Comparison of ENCODE assay signal across 8 cellular contexts in the genomic region with DNA sequence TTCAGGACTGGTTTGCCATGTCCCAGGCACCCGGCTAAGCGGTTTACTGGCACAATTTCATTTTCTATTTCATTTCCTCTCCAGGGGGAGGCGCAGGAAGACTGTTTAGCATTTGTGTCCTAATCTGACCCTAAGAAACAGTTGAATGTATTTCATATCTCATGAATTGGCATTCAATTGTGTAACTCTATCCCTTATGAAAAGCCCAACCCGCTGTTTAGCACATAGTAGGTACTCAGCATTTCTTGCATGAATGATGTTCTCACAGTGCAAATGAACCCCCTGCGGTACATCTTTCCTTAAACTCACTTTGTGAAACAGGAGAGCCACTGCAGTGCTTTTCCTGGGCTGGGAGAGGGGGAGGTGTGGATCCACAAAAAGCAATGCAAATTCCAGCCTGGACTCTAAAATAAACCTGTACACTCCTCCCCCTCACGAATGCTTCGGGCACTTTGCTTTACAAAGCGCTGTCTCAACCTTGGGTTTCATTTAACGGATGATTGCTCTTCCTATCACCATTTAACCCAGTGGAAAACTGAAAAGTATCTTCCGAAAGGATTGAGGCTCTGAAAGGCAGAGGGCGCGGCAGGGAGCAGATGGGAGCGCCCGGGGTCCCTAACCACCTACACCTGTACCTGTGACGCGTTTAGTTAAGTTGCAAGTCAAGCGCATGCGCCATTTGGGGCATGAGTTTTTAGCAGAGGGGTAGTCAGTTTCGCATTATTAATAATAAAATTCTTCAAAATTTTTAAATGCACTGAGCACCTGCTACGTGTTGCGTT. TPM values are rescaled to one million over a fixed set of nuclear protein-coding genes. Genes with fewer than 3 reads are reported as not detected.
DNase-seq lines count a peak whose midpoint lies in the region; ATAC-seq and TF ChIP-seq lines count a peak whose summit lies in the region.

No MANE protein-coding gene starts in this region.

- peak overlapping the region; percentile 98 for H3K27ac Mint-ChIP-seq in activated naive CD8-positive, alpha-beta T cell treated with anti-CD3 and anti-CD28 coated beads, Interleukin-2, amount 10 ng/mL, durations not matched to agents 7 days and 5 days

- H3K27ac ChIP-seq in Peyer's patch (peak overlapping the region; percentile 90 to 99 (median 97)), ovary (no peak overlapping the region)

- peak overlapping the region; percentile 9 to 97 (median 70) for H3K4me3 ChIP-seq in Peyer's patch
- H3K4me3 ChIP-seq in ovary: peak overlapping the region; percentile 84

- H3K4me3 Mint-ChIP-seq in activated naive CD8-positive, alpha-beta T cell treated with anti-CD3 and anti-CD28 coated beads, Interleukin-2, amount 10 ng/mL, durations not matched to agents 7 days and 5 days: peak overlapping the region; percentile 98

- H3K36me3 Mint-ChIP-seq in activated naive CD8-positive, alpha-beta T cell treated with anti-CD3 and anti-CD28 coated beads, Interleukin-2, amount 10 ng/mL, durations not matched to agents 7 days and 5 days: peaks cover 25% of the 10 kb centered on the region

- DNase-seq in Daoy (ENCODE audit: low read depth) (peak; percentile 78), M059J (ENCODE audit: low read depth) (peak; percentile 88), Peyer's patch (peak in 2 of 3 donors; percentile 76 to 82), Right ventricle myocardium superior (no peak), ovary (peak in 2 of 5 donors; percentile 40)
- DNase-seq in activated naive CD8-positive, alpha-beta T cell treated with anti-CD3 and anti-CD28 coated beads, Interleukin-2, amount 10 ng/mL, durations not matched to agents 7 days and 5 days: peak; percentile 65

- TF ChIP-seq CTCF in Peyer's patch (IDR thresholded peaks at IDR 0.05): peak; percentile 58 to 84 (median 73)
- peak; percentile 22 to 63 (median 60) for TF ChIP-seq CTCF in ovary (IDR thresholded peaks at IDR 0.05)

- H3K4me1 Mint-ChIP-seq in activated naive CD8-positive, alpha-beta T cell treated with anti-CD3 and anti-CD28 coated beads, Interleukin-2, amount 10 ng/mL, durations not matched to agents 7 days and 5 days: peaks cover 23% of the 10 kb centered on the region

- POLR2A ChIA-PET in activated naive CD8-positive, alpha-beta T cell treated with anti-CD3 and anti-CD28 coated beads, Interleukin-2, amount 10 ng/mL, durations not matched to agents 7 days and 5 days (lab: Charles Lee): interaction anchor here (1.3 to 3.2 kb wide), 9 partner anchors 10 to 216 kb away, joined by 3 to 34 read pairs (median 10); a partner anchor contains a TSS

- H3K36me3 ChIP-seq in Peyer's patch (peaks cover 0 to 27% (median 0%) of the 10 kb centered on the region in 3 donors), ovary (no peaks in the 10 kb centered on the region)

- TF ChIP-seq EP300 in ovary (IDR thresholded peaks at IDR 0.05): no peak

- H3K4me1 ChIP-seq in Peyer's patch: peaks cover 9 to 40% (median 16%) of the 10 kb centered on the region in 4 donors
- peaks cover 4% of the 10 kb centered on the region for H3K4me1 ChIP-seq in ovary (ENCODE audit: insufficient read depth)

- H3K9me3 Mint-ChIP-seq in activated naive CD8-positive, alpha-beta T cell treated with anti-CD3 and anti-CD28 coated beads, Interleukin-2, amount 10 ng/mL, durations not matched to agents 7 days and 5 days: peaks cover 2% of the 10 kb centered on the region

- H3K9me3 ChIP-seq in Peyer's patch (no peaks in the 10 kb centered on the region), ovary (no peaks in the 10 kb centered on the region)

- intact Hi-C loops in Right ventricle myocardium superior (cut with DNase I) (loop anchor here (5.0 kb wide), 1 partner anchor 221 kb away; no protein-coding TSS in a partner anchor), ovary (cut with DNase I) (loop anchor here in 1 of 4 donors (5.0 to 10.0 kb wide), 3 partner anchors 138 to 218 kb away; a partner anchor contains a TSS)

- H3K27me3 ChIP-seq in Peyer's patch (no peaks in the 10 kb centered on the region), ovary (no peaks in the 10 kb centered on the region)

- 1 to 3% (median 2%) methylated on average over 21 of the region's 21 CpGs for WGBS in ovary, 3 donors

- no peaks in the 10 kb centered on the region for H3K27me3 Mint-ChIP-seq in activated naive CD8-positive, alpha-beta T cell treated with anti-CD3 and anti-CD28 coated beads, Interleukin-2, amount 10 ng/mL, durations not matched to agents 7 days and 5 days

- TF ChIP-seq POLR2A in Peyer's patch (IDR thresholded peaks at IDR 0.05): no peak
- TF ChIP-seq POLR2A in ovary (IDR thresholded peaks at IDR 0.05): no peak

- peak; percentile 30 for ATAC-seq in activated naive CD8-positive, alpha-beta T cell treated with anti-CD3 and anti-CD28 coated beads, Interleukin-2, amount 10 ng/mL, durations not matched to agents 7 days and 5 days (ENCODE audit: low read depth)
- ATAC-seq in Right ventricle myocardium superior (ENCODE audit: poor library complexity) (peak; percentile 71), GM21390 (IDR thresholded peaks at IDR 0.05; ENCODE audit: unreplicated experiment) (no peak), GM21381 (IDR thresholded peaks at IDR 0.05; ENCODE audit: unreplicated experiment) (no peak)

RNA-seq across cellular contexts. Expression of a gene that starts 1.2 kb away (rescaled TPM):
- total RNA-seq in Daoy (2014; rRNA removed; shearing (Covaris generic)): 1,288 and 1,386 TPM in 2 replicates
- total RNA-seq in M059J (2014; rRNA removed; shearing (Covaris generic)): 667 and 964 TPM in 2 replicates
- total RNA-seq in Peyer's patch (1,000 to 10,000 TPM in 3 of 4 donors, 100 to 1,000 TPM in 1; 914 to 1,425 (median 1,203) TPM), Right ventricle myocardium superior (1,974 TPM), ovary (1,000 to 10,000 TPM; 1,491 to 4,634 (median 4,119) TPM)
- 1,000 to 10,000 TPM; 1,510 to 1,513 TPM for total RNA-seq in activated naive CD8-positive, alpha-beta T cell treated with anti-CD3 and anti-CD28 coated beads, Interleukin-2, amount 10 ng/mL, durations not matched to agents 7 days and 5 days
- 1,000 to 10,000 TPM; 2,682 to 3,932 TPM for polyA plus RNA-seq in ovary

RNA-seq across cellular contexts. Expression of a gene that starts 15.6 kb away (rescaled TPM):
- 133 and 135 TPM in 2 replicates for total RNA-seq in Daoy (2014; rRNA removed; shearing (Covaris generic))
- 76.7 and 148 TPM in 2 replicates for total RNA-seq in M059J (2014; rRNA removed; shearing (Covaris generic))
- total RNA-seq in Peyer's patch (100 to 1,000 TPM in 1 of 4 donors, 10 to 100 TPM in 3; 61.3 to 106 (median 88.1) TPM), Right ventricle myocardium superior (70.5 TPM), ovary (100 to 1,000 TPM in 1 of 7 donors, 10 to 100 TPM in 6; 46.3 to 101 (median 57.0) TPM)
- 10 to 100 TPM; 44.8 to 49.8 TPM for total RNA-seq in activated naive CD8-positive, alpha-beta T cell treated with anti-CD3 and anti-CD28 coated beads, Interleukin-2, amount 10 ng/mL, durations not matched to agents 7 days and 5 days
- polyA plus RNA-seq in ovary: 10 to 100 TPM in 1 of 2 donors, 1 to 10 TPM in 1; 8.3 to 66.5 TPM

RNA-seq across cellular contexts. Expression of a gene that starts 21.1 kb away (rescaled TPM):
- total RNA-seq in Daoy (2014; rRNA removed; shearing (Covaris generic)): 25.7 and 31.5 TPM in 2 replicates
- 16.2 and 19.5 TPM in 2 replicates for total RNA-seq in M059J (2014; rRNA removed; shearing (Covaris generic))
- total RNA-seq in Peyer's patch (10 to 100 TPM; 15.9 to 47.9 (median 24.2) TPM), Right ventricle myocardium superior (16.7 TPM), ovary (10 to 100 TPM; 11.6 to 29.7 (median 23.6) TPM)
- total RNA-seq in activated naive CD8-positive, alpha-beta T cell treated with anti-CD3 and anti-CD28 coated beads, Interleukin-2, amount 10 ng/mL, durations not matched to agents 7 days and 5 days: 10 to 100 TPM; 32.1 to 38.3 TPM
- 10 to 100 TPM in 1 of 2 donors, 1 to 10 TPM in 1; 5.2 to 18.9 TPM for polyA plus RNA-seq in ovary

RNA-seq across cellular contexts. Expression of a gene that starts 53.6 kb away (rescaled TPM):
- total RNA-seq in Daoy (2014; rRNA removed; shearing (Covaris generic)): not detected in 2 replicates
- total RNA-seq in M059J (2014; rRNA removed; shearing (Covaris generic)): not detected in 2 replicates
- total RNA-seq in Peyer's patch (not detected), Right ventricle myocardium superior (589 TPM), ovary (under 1 TPM in 3 of 7 donors, not detected in 4; 0.26 to 0.40 (median 0.40) TPM)
- not detected for total RNA-seq in activated naive CD8-positive, alpha-beta T cell treated with anti-CD3 and anti-CD28 coated beads, Interleukin-2, amount 10 ng/mL, durations not matched to agents 7 days and 5 days
- under 1 TPM in 1 of 2 donors, not detected in 1; 0.93 TPM for polyA plus RNA-seq in ovary

Comparison
In these comparisons a context has a peak if more than half of its experiments do, and no peak if none do; other contexts are left out.
1. H3K27ac ChIP-seq: peak in Peyer's patch (4 of 4); none in ovary (0 of 2).
2. ATAC-seq: peak in activated naive CD8-positive, alpha-beta T cell treated with anti-CD3 and anti-CD28 coated beads, Interleukin-2, amount 10 ng/mL, durations not matched to agents 7 days and 5 days (single experiment) and Right ventricle myocardium superior (single experiment); none in GM21390 (single experiment) and GM21381 (single experiment).